9 cellular contexts compared by ENCODE assay signal in the genomic region with DNA sequence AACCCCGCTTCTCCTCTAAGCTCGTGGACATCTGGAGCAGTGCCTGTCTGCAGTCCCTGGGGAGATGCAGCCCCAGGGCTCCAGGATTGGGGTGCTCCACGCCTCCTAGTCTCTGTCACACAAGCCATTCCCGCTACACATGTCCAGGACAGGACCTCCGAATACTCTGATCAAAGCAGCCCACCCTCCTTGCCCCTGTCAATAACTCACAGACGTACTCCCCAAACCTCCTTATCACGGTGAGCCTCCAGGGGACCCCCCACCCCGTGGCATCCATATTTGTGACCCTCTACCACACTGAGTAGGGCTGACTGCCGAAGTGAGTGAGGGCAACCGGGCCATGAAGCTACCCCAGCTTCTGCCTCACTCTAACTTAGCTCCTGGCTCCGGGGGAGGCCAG.
"Had no signal": no experiment of that assay in that cellular context is flagged by ENCODE, and none has a peak within 500 bp of the region (broad histone marks: within the 10 kb centered on the region; RNA-seq: fewer than 3 reads in every experiment).

No MANE protein-coding gene starts in this region.

- H3K9ac ChIP-seq: GM23248, KMS-11 had no signal

- H3K4me2 ChIP-seq: KMS-11 had no signal

- H3K4me3 Mint-ChIP-seq: H9 had no signal

- H3K4me3 ChIP-seq: GM23248 had no signal

- DNase-seq: GM23248, GOT3, H9, HCEC 1CT, IMR-90, KBM-7 had no signal

- FAIRE-seq: H54, HTR-8/SVneo had no signal

- H3K27ac ChIP-seq: GM23248, KMS-11 had no signal

- H3K27ac Mint-ChIP-seq: H9 had no signal

- H2AFZ ChIP-seq: GM23248 had no signal
